ENCODE assay signal across 17 cellular contexts in genomic region chr10:12432402-12433189, GRCh38.
DNase-seq lines count a peak whose midpoint lies in the region; ATAC-seq and TF ChIP-seq lines count a peak whose summit lies in the region.
"Had no signal": no experiment of that assay in that cellular context is flagged by ENCODE, and none has a peak within 500 bp of the region (broad histone marks: within the 10 kb centered on the region; RNA-seq: fewer than 3 reads in every experiment).

No MANE protein-coding gene starts in this region.

- H3K27me3 Mint-ChIP-seq in endothelial cell (ENCODE audit: unreplicated experiment), result peaks cover 7% of the 10 kb centered on the region

- no peak overlapping the region for H3K27ac Mint-ChIP-seq in endothelial cell (ENCODE audit: unreplicated experiment)
- H3K27ac Mint-ChIP-seq: endodermal cell had no signal

- H3K9me3 Mint-ChIP-seq in endothelial cell (ENCODE audit: unreplicated experiment), result peaks cover 4% of the 10 kb centered on the region
- H3K9me3 Mint-ChIP-seq: endodermal cell had no signal

- H3K4me1 Mint-ChIP-seq in endothelial cell (ENCODE audit: unreplicated experiment), result no peaks in the 10 kb centered on the region

- no peak overlapping the region for H3K4me3 Mint-ChIP-seq in endothelial cell (ENCODE audit: unreplicated experiment)
- H3K4me3 Mint-ChIP-seq: endodermal cell had no signal

- DNase-seq in DMS53 treated with DMSO at 0.1 percent for 48 hours (lab: John Stamatoyannopoulos, UW; ENCODE audit: unreplicated experiment) (peak; percentile 84), NCI-H187 treated with DMSO at 0.1 percent for 48 hours (lab: John Stamatoyannopoulos, UW) (peak; percentile 47), NCI-H748 (lab: John Stamatoyannopoulos, UW; ENCODE audit: unreplicated experiment) (peak; percentile 73), left colon (peak in 1 of 2 donors; percentile 52), endothelial cell (ENCODE audit: low spot score) (no peak), left ventricle myocardium superior (no peak), NCI-H2227 treated with DMSO at 0.1 percent for 48 hours (lab: John Stamatoyannopoulos, UW) (no peak)
- DNase-seq in activated CD4-positive, alpha-beta T cell treated with anti-CD3 and anti-CD28 coated beads, Interleukin-2, amount 50 U/mL, for 48 hours, result no peak
- DNase-seq: amniotic stem cell; COR-L47; endodermal cell; hippocampal formation; kidney glomerular epithelial cell; NCI-H446; stimulated activated CD4-positive, alpha-beta T cell treated with anti-CD3 and anti-CD28 coated beads, Interleukin-4, amount 100 ng/mL, for 24 hours; stimulated activated CD8-positive, alpha-beta memory T cell treated with anti-CD3 and anti-CD28 coated beads, Interleukin-4, amount 100 ng/mL, for 48 hours; testis had no signal

- intact Hi-C loops in left colon (cut with DNase I, micrococcal nuclease), result no loop called here
- intact Hi-C loops in left ventricle myocardium superior (cut with micrococcal nuclease), result no loop called here

- no peak for TF ChIP-seq CTCF in endothelial cell (IDR thresholded peaks at IDR 0.05; ENCODE audit: unreplicated experiment)

- H3K36me3 Mint-ChIP-seq in endothelial cell (ENCODE audit: low read depth, unreplicated experiment), result no peaks in the 10 kb centered on the region

- peak; percentile 80 for ATAC-seq in left colon
- no peak for ATAC-seq in left ventricle myocardium superior

Comparison
In these comparisons a context has a peak if more than half of its experiments do, and no peak if none do; other contexts are left out.
1. DNase-seq: peak in DMS53 treated with DMSO at 0.1 percent for 48 hours (single experiment), NCI-H187 treated with DMSO at 0.1 percent for 48 hours (single experiment) and NCI-H748 (single experiment); none in activated CD4-positive, alpha-beta T cell treated with anti-CD3 and anti-CD28 coated beads, Interleukin-2, amount 50 U/mL, for 48 hours (0 of 2), endothelial cell (single experiment), left ventricle myocardium superior (single experiment) and NCI-H2227 treated with DMSO at 0.1 percent for 48 hours (single experiment).